In genomic region chr4:47510036-47510435, GRCh38 we compare ENCODE assay signal across 13 cellular contexts. TPM values are rescaled to one million over a fixed set of nuclear protein-coding genes. Genes with fewer than 3 reads are reported as not detected.
DNase-seq lines count a peak whose midpoint lies in the region; ATAC-seq, FAIRE-seq and TF ChIP-seq lines count a peak whose summit lies in the region.
"Had no signal": no experiment of that assay in that cellular context is flagged by ENCODE, and none has a peak within 500 bp of the region (broad histone marks: within the 10 kb centered on the region; RNA-seq: fewer than 3 reads in every experiment).

No MANE protein-coding gene starts in this region.

- DNase-seq in spleen: no peak
- no peak for DNase-seq in GM12892 (ENCODE audit: insufficient read length)
- DNase-seq in activated T-helper 1 cell treated with anti-CD3 and anti-CD28 coated beads, Interleukin-12 subunit alpha, Interleukin-12 subunit beta, Interleukin-2, Interleukin-4 antibody, amounts not matched to agents 30 ng/mL and 10 ng/mL and 1 ng/mL, durations not matched to agents 14 hours and 24 hours and 36 hours (ENCODE audit: low spot score): no peak
- no peak for DNase-seq in stimulated activated CD4-positive, alpha-beta T cell treated with anti-CD3 and anti-CD28 coated beads, Interleukin-12 subunit alpha, Interleukin-12 subunit beta, amount 100 ng/mL, for 4 hours
- no peak for DNase-seq in NCI-H2171 (lab: John Stamatoyannopoulos, UW)
- DNase-seq: activated CD4-positive, alpha-beta T cell treated with anti-CD3 and anti-CD28 coated beads, Interleukin-2, amount 50 U/mL, for 1 hour; DMS 273 treated with DMSO at 0.1 percent for 48 hours; NCI-H2107; right lobe of liver; SHP77 treated with DMSO at 0.1 percent for 48 hours had no signal

- no peak for TF ChIP-seq CTCF in spleen (IDR thresholded peaks at IDR 0.05 in 8 of 11, conservative IDR thresholded peaks at IDR 0.05 in 3 of 11)

- no peaks in the 10 kb centered on the region for H3K9me3 Mint-ChIP-seq in dendritic cell treated with granulocyte-macrophage colony-stimulating factor and Interleukin-4, amounts not matched to agents 40 ng/mL and 50 ng/mL, for 4 days
- no peaks in the 10 kb centered on the region for H3K9me3 Mint-ChIP-seq in activated T-helper 1 cell treated with anti-CD3 and anti-CD28 coated beads, Interleukin-12 subunit alpha, Interleukin-12 subunit beta, Interleukin-2, Interleukin-4 antibody, amounts not matched to agents 30 ng/mL and 10 ng/mL and 1 ng/mL, durations not matched to agents 14 hours and 24 hours and 36 hours

- no peaks in the 10 kb centered on the region for H3K27me3 Mint-ChIP-seq in dendritic cell treated with granulocyte-macrophage colony-stimulating factor and Interleukin-4, amounts not matched to agents 40 ng/mL and 50 ng/mL, for 4 days
- H3K27me3 Mint-ChIP-seq in activated T-helper 1 cell treated with anti-CD3 and anti-CD28 coated beads, Interleukin-12 subunit alpha, Interleukin-12 subunit beta, Interleukin-2, Interleukin-4 antibody, amounts not matched to agents 30 ng/mL and 10 ng/mL and 1 ng/mL, durations not matched to agents 14 hours and 24 hours and 36 hours (ENCODE audit: insufficient read depth): peaks cover 8% of the 10 kb centered on the region

- H3K27ac ChIP-seq in spleen: peak overlapping the region in 7 of 8 donors; percentile 28 to 76 (median 55)
- H3K27ac ChIP-seq: right lobe of liver had no signal

- peak overlapping the region; percentile 89 for H3K27ac Mint-ChIP-seq in dendritic cell treated with granulocyte-macrophage colony-stimulating factor and Interleukin-4, amounts not matched to agents 40 ng/mL and 50 ng/mL, for 4 days
- no peak overlapping the region for H3K27ac Mint-ChIP-seq in activated T-helper 1 cell treated with anti-CD3 and anti-CD28 coated beads, Interleukin-12 subunit alpha, Interleukin-12 subunit beta, Interleukin-2, Interleukin-4 antibody, amounts not matched to agents 30 ng/mL and 10 ng/mL and 1 ng/mL, durations not matched to agents 14 hours and 24 hours and 36 hours

- ATAC-seq in GM19397 (IDR thresholded peaks at IDR 0.05; ENCODE audit: unreplicated experiment) (peak; percentile 28), HG03108 (IDR thresholded peaks at IDR 0.05; ENCODE audit: unreplicated experiment) (peak; percentile 12)

- peaks cover 0 to 26% (median 4%) of the 10 kb centered on the region in 6 donors for H3K36me3 ChIP-seq in spleen
- H3K36me3 ChIP-seq: right lobe of liver had no signal

- no peaks in the 10 kb centered on the region for H3K27me3 ChIP-seq in spleen (replicated peaks in 1 of 7)
- H3K27me3 ChIP-seq: right lobe of liver had no signal

- H3K4me1 Mint-ChIP-seq in dendritic cell treated with granulocyte-macrophage colony-stimulating factor and Interleukin-4, amounts not matched to agents 40 ng/mL and 50 ng/mL, for 4 days (ENCODE audit: low read depth): peaks cover 54% of the 10 kb centered on the region
- H3K4me1 Mint-ChIP-seq in activated T-helper 1 cell treated with anti-CD3 and anti-CD28 coated beads, Interleukin-12 subunit alpha, Interleukin-12 subunit beta, Interleukin-2, Interleukin-4 antibody, amounts not matched to agents 30 ng/mL and 10 ng/mL and 1 ng/mL, durations not matched to agents 14 hours and 24 hours and 36 hours (ENCODE audit: low read depth): no peaks in the 10 kb centered on the region

- H3K9me3 ChIP-seq in spleen: no peaks in the 10 kb centered on the region
- H3K9me3 ChIP-seq: right lobe of liver had no signal

- peaks cover 28% of the 10 kb centered on the region for H3K36me3 Mint-ChIP-seq in dendritic cell treated with granulocyte-macrophage colony-stimulating factor and Interleukin-4, amounts not matched to agents 40 ng/mL and 50 ng/mL, for 4 days (ENCODE audit: low read depth)
- H3K36me3 Mint-ChIP-seq in activated T-helper 1 cell treated with anti-CD3 and anti-CD28 coated beads, Interleukin-12 subunit alpha, Interleukin-12 subunit beta, Interleukin-2, Interleukin-4 antibody, amounts not matched to agents 30 ng/mL and 10 ng/mL and 1 ng/mL, durations not matched to agents 14 hours and 24 hours and 36 hours (ENCODE audit: low read depth): peaks cover 1% of the 10 kb centered on the region

- H3K4me3 Mint-ChIP-seq in dendritic cell treated with granulocyte-macrophage colony-stimulating factor and Interleukin-4, amounts not matched to agents 40 ng/mL and 50 ng/mL, for 4 days: peak overlapping the region; percentile 7
- no peak overlapping the region for H3K4me3 Mint-ChIP-seq in activated T-helper 1 cell treated with anti-CD3 and anti-CD28 coated beads, Interleukin-12 subunit alpha, Interleukin-12 subunit beta, Interleukin-2, Interleukin-4 antibody, amounts not matched to agents 30 ng/mL and 10 ng/mL and 1 ng/mL, durations not matched to agents 14 hours and 24 hours and 36 hours

- TF ChIP-seq POLR2A in spleen (IDR thresholded peaks at IDR 0.05): no peak
- TF ChIP-seq POLR2A in GM12892 (IDR thresholded peaks at IDR 0.05; ENCODE audit: low read depth, low read length): no peak

- no peak overlapping the region for H3K4me3 ChIP-seq in spleen
- H3K4me3 ChIP-seq: right lobe of liver had no signal

- intact Hi-C loops in dendritic cell treated with granulocyte-macrophage colony-stimulating factor and Interleukin-4, amounts not matched to agents 40 ng/mL and 50 ng/mL, for 4 days (cut with micrococcal nuclease): loop anchor here (1.0 to 10.0 kb wide), 2 partner anchors 25 to 55 kb away; partner anchors contain the start of gene ATP10D
- intact Hi-C loops in spleen (cut with DNase I; ENCODE audit: low total_unique reads): no loop called here
- intact Hi-C loops in activated T-helper 1 cell treated with anti-CD3 and anti-CD28 coated beads, Interleukin-12 subunit alpha, Interleukin-12 subunit beta, Interleukin-2, Interleukin-4 antibody, amounts not matched to agents 30 ng/mL and 10 ng/mL and 1 ng/mL, durations not matched to agents 14 hours and 24 hours and 36 hours (cut with micrococcal nuclease): no loop called here

- H3K4me1 ChIP-seq in spleen: peaks cover 10 to 62% (median 25%) of the 10 kb centered on the region in 6 donors

- no peak for FAIRE-seq in GM12892 (lab: Jason Lieb, UNC)

RNA-seq across cellular contexts. Expression of gene ATP10D, which starts 25.0 kb away (rescaled TPM):
- total RNA-seq in spleen: 10 to 100 TPM; 47.3 to 79.1 (median 52.8) TPM
- polyA plus RNA-seq in spleen: 1 to 10 TPM; 4.6 to 6.4 (median 5.6) TPM
- 11.8 TPM for polyA plus RNA-seq in GM12892 (2012; ENCODE audit: missing spikeins)
- 1.6 and 1.9 TPM in 2 replicates for total RNA-seq in activated T-helper 1 cell treated with anti-CD3 and anti-CD28 coated beads, Interleukin-12 subunit alpha, Interleukin-12 subunit beta, Interleukin-2, Interleukin-4 antibody, amounts not matched to agents 30 ng/mL and 10 ng/mL and 1 ng/mL, durations not matched to agents 14 hours and 24 hours and 36 hours

RNA-seq across cellular contexts. Expression of gene COMMD8, which starts 46.5 kb away (rescaled TPM):
- 10 to 100 TPM; 14.1 to 21.1 (median 19.4) TPM for total RNA-seq in spleen
- polyA plus RNA-seq in spleen: 10 to 100 TPM; 25.2 to 30.9 (median 28.5) TPM
- polyA plus RNA-seq in GM12892 (2012; ENCODE audit: missing spikeins): 41.4 TPM
- 15.8 and 15.9 TPM in 2 replicates for total RNA-seq in activated T-helper 1 cell treated with anti-CD3 and anti-CD28 coated beads, Interleukin-12 subunit alpha, Interleukin-12 subunit beta, Interleukin-2, Interleukin-4 antibody, amounts not matched to agents 30 ng/mL and 10 ng/mL and 1 ng/mL, durations not matched to agents 14 hours and 24 hours and 36 hours

Comparison
In these comparisons a context has a peak if more than half of its experiments do, and no peak if none do; other contexts are left out.
1. RNA of gene ATP10D, which starts 25.0 kb away (total RNA-seq): 47.3 to 79.1 TPM in spleen; 1.6 to 1.9 TPM in activated T-helper 1 cell treated with anti-CD3 and anti-CD28 coated beads, Interleukin-12 subunit alpha, Interleukin-12 subunit beta, Interleukin-2, Interleukin-4 antibody, amounts not matched to agents 30 ng/mL and 10 ng/mL and 1 ng/mL, durations not matched to agents 14 hours and 24 hours and 36 hours; every median in the first group is over 10 times any median in the second.